ENCODE assay signal across 17 cellular contexts in genomic region chr10:65838811-65839210, GRCh38.
A peak's percentile ranks its signal among the peaks of the same experiment; 100 is the strongest.
DNase-seq lines count a peak whose midpoint lies in the region; TF ChIP-seq lines count a peak whose summit lies in the region.
"Had no signal": no experiment of that assay in that cellular context is flagged by ENCODE, and none has a peak within 500 bp of the region (broad histone marks: within the 10 kb centered on the region; RNA-seq: fewer than 3 reads in every experiment).

No MANE protein-coding gene starts in this region.

- H3K4me3 ChIP-seq in PC-9 (no peak overlapping the region), kidney epithelial cell (ENCODE audit: low read depth, low read length) (no peak overlapping the region), colonic mucosa (no peak overlapping the region)
- H3K4me3 ChIP-seq: A549, GM12878, HAP-1 had no signal

- H3K27ac ChIP-seq in PC-9 = no peak overlapping the region
- H3K27ac ChIP-seq in colonic mucosa = no peak overlapping the region
- H3K27ac ChIP-seq: 22Rv1, A549, C4-2B had no signal

- no peaks in the 10 kb centered on the region for H3K27me3 ChIP-seq in PC-9 (ENCODE audit: insufficient read depth, low read depth)
- no peaks in the 10 kb centered on the region for H3K27me3 ChIP-seq in kidney epithelial cell (ENCODE audit: control insufficient read depth, insufficient read depth, low read length)
- no peaks in the 10 kb centered on the region for H3K27me3 ChIP-seq in colonic mucosa

- no peaks in the 10 kb centered on the region for H4K20me1 ChIP-seq in PC-9 (ENCODE audit: insufficient read depth)

- no TSS peak for BruUV-seq in PC-9 (replicated peaks; lab: Mats Ljungman, UMichigan)

- no peak overlapping the region for H3K4me2 ChIP-seq in PC-9
- H3K4me2 ChIP-seq: A549 had no signal

- DNase-seq in NCI-H748 (lab: John Stamatoyannopoulos, UW; ENCODE audit: unreplicated experiment) = peak; percentile 33
- DNase-seq in NCI-H748 treated with DMSO at 0.1 percent for 48 hours (lab: John Stamatoyannopoulos, UW) = no peak
- DNase-seq in PC-9 = peak; percentile 32 to 60
- peak; percentile 16 for DNase-seq in kidney epithelial cell (ENCODE audit: low read depth)
- DNase-seq in activated gamma-delta T cell (lab: John Stamatoyannopoulos, UW) = no peak
- no peak for DNase-seq in colonic mucosa
- DNase-seq in NCI-H2171 treated with DMSO at 0.1 percent for 48 hours (lab: John Stamatoyannopoulos, UW) = no peak
- DNase-seq: AML-193; CD4-positive, alpha-beta memory T cell; DMS153; DND-41; EL had no signal

- H3K36me3 ChIP-seq in PC-9 (ENCODE audit: low read depth) (no peaks in the 10 kb centered on the region), kidney epithelial cell (ENCODE audit: control insufficient read depth, insufficient read depth, low read length) (no peaks in the 10 kb centered on the region), colonic mucosa (no peaks in the 10 kb centered on the region)
- H3K36me3 ChIP-seq: HAP-1 had no signal

- POLR2A ChIA-PET in PC-9 (lab: Charles Lee; ENCODE audit: unreplicated experiment) = no interaction called here

- H3K9me2 ChIP-seq in PC-9 (ENCODE audit: insufficient read depth) = peaks cover 7% of the 10 kb centered on the region; the same call in 1 of the 2 replicates

- CTCF ChIA-PET in PC-9 (lab: Charles Lee) = no interaction called here

- intact Hi-C loops in PC-9 (cut with micrococcal nuclease; ENCODE audit: unreplicated experiment) = no loop called here
- intact Hi-C loops in colonic mucosa (cut with DNase I) = no loop called here

- TF ChIP-seq CTCF in PC-9 (conservative IDR thresholded peaks at IDR 0.05) (no peak), kidney epithelial cell (IDR thresholded peaks at IDR 0.05; ENCODE audit: insufficient read depth, low read length, poor library complexity, severe bottlenecking) (no peak), colonic mucosa (IDR thresholded peaks at IDR 0.05) (no peak)

- no peak overlapping the region for H3K9ac ChIP-seq in colonic mucosa (ENCODE audit: low read depth in 2 of 2, low read length in 2 of 2)

- H3F3A ChIP-seq in PC-9 (ENCODE audit: insufficient read depth, low read depth) = no peaks in the 10 kb centered on the region

- H3K4me1 ChIP-seq in PC-9 (replicated peaks; ENCODE audit: insufficient read depth) (no peaks in the 10 kb centered on the region), colonic mucosa (no peaks in the 10 kb centered on the region)
- H3K4me1 ChIP-seq: A549, HAP-1 had no signal

- no peak overlapping the region for H2AFZ ChIP-seq in PC-9

- H3K79me2 ChIP-seq in PC-9 (ENCODE audit: low read depth) = no peaks in the 10 kb centered on the region

- H3K9me3 ChIP-seq in PC-9 (ENCODE audit: insufficient read depth, low read depth) (no peaks in the 10 kb centered on the region), colonic mucosa (no peaks in the 10 kb centered on the region)
- H3K9me3 ChIP-seq: A549, HAP-1 had no signal

Comparison
In these comparisons a context has a peak if more than half of its experiments do, and no peak if none do; other contexts are left out.
1. DNase-seq: peak in NCI-H748 (single experiment), PC-9 (2 of 2) and kidney epithelial cell (single experiment); none in NCI-H748 treated with DMSO at 0.1 percent for 48 hours (single experiment), activated gamma-delta T cell (single experiment), colonic mucosa (single experiment) and NCI-H2171 treated with DMSO at 0.1 percent for 48 hours (single experiment).